Comparison of ENCODE assay signal across 26 cellular contexts in genomic region chr15:95937128-95937528, GRCh38.
DNase-seq lines count a peak whose midpoint lies in the region; ATAC-seq, FAIRE-seq and TF ChIP-seq lines count a peak whose summit lies in the region.
"Had no signal": no experiment of that assay in that cellular context is flagged by ENCODE, and none has a peak within 500 bp of the region (broad histone marks: within the 10 kb centered on the region; RNA-seq: fewer than 3 reads in every experiment).

No MANE protein-coding gene starts in this region.

- H3K4me3 ChIP-seq in AG10803 (ENCODE audit: low read length) (no peak overlapping the region), astrocyte (ENCODE audit: insufficient read depth, low read depth, low read length) (no peak overlapping the region), right cardiac atrium (ENCODE audit: low read length) (no peak overlapping the region), pancreas (no peak overlapping the region)
- H3K4me3 ChIP-seq: lung, right lobe of liver, testis had no signal

- no peaks in the 10 kb centered on the region for H3K9me3 Mint-ChIP-seq in HFFc6
- H3K9me3 Mint-ChIP-seq in astrocyte (ENCODE audit: unreplicated experiment) = no peaks in the 10 kb centered on the region
- H3K9me3 Mint-ChIP-seq: effector memory CD8-positive, alpha-beta T cell; stimulated activated memory B cell treated with anti-CD40 and anti-IgM and Interleukin-4, amounts not matched to agents 10 μg/mL and 1 μg/mL and 100 μg/mL, for 72 hours had no signal

- peaks cover 23% of the 10 kb centered on the region for H3K4me1 Mint-ChIP-seq in HFFc6 (ENCODE audit: low read depth)
- H3K4me1 Mint-ChIP-seq in astrocyte (ENCODE audit: low read depth, unreplicated experiment) = peaks cover 9% of the 10 kb centered on the region
- H3K4me1 Mint-ChIP-seq: stimulated activated memory B cell treated with anti-CD40 and anti-IgM and Interleukin-4, amounts not matched to agents 10 μg/mL and 1 μg/mL and 100 μg/mL, for 72 hours had no signal

- DNase-seq in AG10803 (ENCODE audit: low read depth) (peak; percentile 22), HFFc6 (peak; percentile 40), astrocyte (ENCODE audit: low read depth) (peak; percentile 15), right cardiac atrium (no peak), pancreas (no peak)
- DNase-seq: activated CD4-positive, alpha-beta T cell treated with anti-CD3 and anti-CD28 coated beads for 1 hour; activated naive CD4-positive, alpha-beta T cell treated with anti-CD3 and anti-CD28 coated beads, Interleukin-2, amount 50 U/mL, for 16 hours; activated T-cell treated with anti-CD3 and anti-CD28 coated beads, Interleukin-2, amount 50 U/mL, for 48 hours; CD4-positive, alpha-beta T cell; DMS153; effector memory CD8-positive, alpha-beta T cell; NCI-H1436; NCI-H2171; NCI-H526 treated with DMSO at 0.1 percent for 48 hours; nucleus accumbens; right lobe of liver; testis had no signal

- WGBS in right cardiac atrium = 58% methylated on average over 2 of the region's 2 CpGs
- 71 to 79% methylated on average over 2 of the region's 2 CpGs for WGBS in pancreas, 2 donors

- H2AFZ ChIP-seq in astrocyte (ENCODE audit: low read depth, low read length) = no peak overlapping the region

- ATAC-seq in right cardiac atrium = peak; percentile 78 to 84
- no peak for ATAC-seq in HG02798 (IDR thresholded peaks at IDR 0.05; ENCODE audit: poor library complexity, unreplicated experiment)
- ATAC-seq in pancreas = no peak
- no peak for ATAC-seq in HG03520 (IDR thresholded peaks at IDR 0.05; ENCODE audit: unreplicated experiment)
- ATAC-seq in GM19463 (IDR thresholded peaks at IDR 0.05; ENCODE audit: unreplicated experiment) = no peak
- ATAC-seq: effector memory CD8-positive, alpha-beta T cell; stimulated activated memory B cell treated with anti-CD40 and anti-IgM and Interleukin-4, amounts not matched to agents 10 μg/mL and 1 μg/mL and 100 μg/mL, for 72 hours had no signal

- intact Hi-C loops in right cardiac atrium (cut with DNase I) = no loop called here
- intact Hi-C loops in pancreas (cut with DNase I) = no loop called here

- no peaks in the 10 kb centered on the region for H3K9me3 ChIP-seq in astrocyte (ENCODE audit: insufficient read depth, low read depth, low read length)
- no peaks in the 10 kb centered on the region for H3K9me3 ChIP-seq in right cardiac atrium (ENCODE audit: control insufficient read depth, low read length)
- H3K9me3 ChIP-seq in pancreas = no peaks in the 10 kb centered on the region
- H3K9me3 ChIP-seq: right lobe of liver, testis had no signal

- H3K36me3 ChIP-seq in astrocyte (ENCODE audit: insufficient read depth, low read length) (no peaks in the 10 kb centered on the region), pancreas (no peaks in the 10 kb centered on the region)
- H3K36me3 ChIP-seq: right lobe of liver had no signal

- H3K4me2 ChIP-seq in astrocyte (ENCODE audit: low read length) = no peak overlapping the region

- H3K27ac Mint-ChIP-seq in HFFc6 = peak overlapping the region; percentile 25; the same call in 1 of the 2 replicates
- H3K27ac Mint-ChIP-seq in astrocyte (ENCODE audit: unreplicated experiment) = no peak overlapping the region
- H3K27ac Mint-ChIP-seq: CD4-positive, alpha-beta T cell; effector memory CD8-positive, alpha-beta T cell; stimulated activated memory B cell treated with anti-CD40 and anti-IgM and Interleukin-4, amounts not matched to agents 10 μg/mL and 1 μg/mL and 100 μg/mL, for 72 hours had no signal

- H3K27me3 Mint-ChIP-seq in HFFc6 (ENCODE audit: insufficient read depth) (no peaks in the 10 kb centered on the region; the same call in none of the 2 replicates), astrocyte (ENCODE audit: low read depth, unreplicated experiment) (peaks cover 2% of the 10 kb centered on the region)
- H3K27me3 Mint-ChIP-seq: CD4-positive, alpha-beta T cell; effector memory CD8-positive, alpha-beta T cell; stimulated activated memory B cell treated with anti-CD40 and anti-IgM and Interleukin-4, amounts not matched to agents 10 μg/mL and 1 μg/mL and 100 μg/mL, for 72 hours had no signal

- H3K4me1 ChIP-seq in astrocyte (ENCODE audit: insufficient read depth, low read length) (no peaks in the 10 kb centered on the region), right cardiac atrium (ENCODE audit: control insufficient read depth, insufficient read depth, low read length) (no peaks in the 10 kb centered on the region), pancreas (no peaks in the 10 kb centered on the region)
- H3K4me1 ChIP-seq: right lobe of liver, testis had no signal

- H3K36me3 Mint-ChIP-seq in HFFc6 (ENCODE audit: low read depth) (no peaks in the 10 kb centered on the region), astrocyte (ENCODE audit: low read depth, unreplicated experiment) (no peaks in the 10 kb centered on the region)
- H3K36me3 Mint-ChIP-seq: stimulated activated memory B cell treated with anti-CD40 and anti-IgM and Interleukin-4, amounts not matched to agents 10 μg/mL and 1 μg/mL and 100 μg/mL, for 72 hours had no signal

- no peak overlapping the region for H3K9ac ChIP-seq in astrocyte (ENCODE audit: low read length)

- no peaks in the 10 kb centered on the region for H3K27me3 ChIP-seq in astrocyte (ENCODE audit: insufficient read depth, low read length)
- no peaks in the 10 kb centered on the region for H3K27me3 ChIP-seq in right cardiac atrium (ENCODE audit: control insufficient read depth, insufficient read depth)
- no peaks in the 10 kb centered on the region for H3K27me3 ChIP-seq in pancreas
- H3K27me3 ChIP-seq: right lobe of liver, testis had no signal

- H3K79me2 ChIP-seq in astrocyte (ENCODE audit: insufficient read depth, low read length) = no peaks in the 10 kb centered on the region

- no peak overlapping the region for H3K4me3 Mint-ChIP-seq in HFFc6
- H3K4me3 Mint-ChIP-seq in astrocyte (ENCODE audit: unreplicated experiment) = no peak overlapping the region
- H3K4me3 Mint-ChIP-seq: CD4-positive, alpha-beta T cell; effector memory CD8-positive, alpha-beta T cell; stimulated activated memory B cell treated with anti-CD40 and anti-IgM and Interleukin-4, amounts not matched to agents 10 μg/mL and 1 μg/mL and 100 μg/mL, for 72 hours had no signal

- no peaks in the 10 kb centered on the region for H4K20me1 ChIP-seq in astrocyte (ENCODE audit: insufficient read depth, low read length)

- H3K27ac ChIP-seq in astrocyte (ENCODE audit: low read depth, low read length) = no peak overlapping the region
- H3K27ac ChIP-seq in right cardiac atrium (ENCODE audit: low read length) = no peak overlapping the region
- no peak overlapping the region for H3K27ac ChIP-seq in pancreas
- H3K27ac ChIP-seq: right lobe of liver, testis had no signal

- TF ChIP-seq CTCF in AG10803 (conservative IDR thresholded peaks at IDR 0.05; ENCODE audit: low read length) (no peak), HFFc6 (IDR thresholded peaks at IDR 0.05) (no peak), astrocyte (IDR thresholded peaks at IDR 0.05; ENCODE audit: insufficient read depth, low read depth, low read length) (no peak), pancreas (IDR thresholded peaks at IDR 0.05) (no peak)

- FAIRE-seq in astrocyte (lab: Jason Lieb, UNC) (no peak), pancreas (lab: Jason Lieb, UNC) (no peak)
- FAIRE-seq: colon, GM12892, H1, islet of Langerhans had no signal

Comparison
In these comparisons a context has a peak if more than half of its experiments do, and no peak if none do; other contexts are left out.
1. DNase-seq: peak in AG10803 (single experiment), HFFc6 (single experiment) and astrocyte (single experiment); none in right cardiac atrium (0 of 3) and pancreas (0 of 6).
2. ATAC-seq: peak in right cardiac atrium (2 of 2); none in HG02798 (single experiment), pancreas (0 of 4), HG03520 (single experiment) and GM19463 (single experiment).